In genomic region chr5:39132128-39132447, GRCh38 we compare ENCODE assay signal across 16 cellular contexts. TPM values are rescaled to one million over a fixed set of nuclear protein-coding genes. Genes with fewer than 3 reads are reported as not detected.
DNase-seq lines count a peak whose midpoint lies in the region; ATAC-seq and TF ChIP-seq lines count a peak whose summit lies in the region.
"Had no signal": no experiment of that assay in that cellular context is flagged by ENCODE, and none has a peak within 500 bp of the region (broad histone marks: within the 10 kb centered on the region; RNA-seq: fewer than 3 reads in every experiment).

No MANE protein-coding gene starts in this region.

- peaks cover 3% of the 10 kb centered on the region for H3K9me3 Mint-ChIP-seq in Calu3 (ENCODE audit: low read depth, unreplicated experiment)
- H3K9me3 Mint-ChIP-seq in activated T-helper 17 cell treated with anti-CD3 and anti-CD28 coated beads, Interleukin-2, amount 50 U/mL, for 72 hours, result no peaks in the 10 kb centered on the region
- H3K9me3 Mint-ChIP-seq in effector memory CD8-positive, alpha-beta T cell, result no peaks in the 10 kb centered on the region
- H3K9me3 Mint-ChIP-seq: activated CD4-positive, alpha-beta T cell treated with anti-CD3 and anti-CD28 coated beads, Interleukin-2, amount 10 ng/mL, durations not matched to agents 7 days and 5 days had no signal

- no peak for ATAC-seq in activated T-helper 17 cell treated with anti-CD3 and anti-CD28 coated beads, Interleukin-2, amount 50 U/mL, for 72 hours (replicated peaks)
- ATAC-seq in HG02588 (IDR thresholded peaks at IDR 0.05; ENCODE audit: unreplicated experiment), result no peak
- no peak for ATAC-seq in effector memory CD8-positive, alpha-beta T cell (replicated peaks)
- ATAC-seq: left colon, mucosa of descending colon had no signal

- no peak overlapping the region for H3K4me3 Mint-ChIP-seq in Calu3 (ENCODE audit: low read depth, unreplicated experiment)
- H3K4me3 Mint-ChIP-seq in activated T-helper 17 cell treated with anti-CD3 and anti-CD28 coated beads, Interleukin-2, amount 50 U/mL, for 72 hours, result peak overlapping the region; percentile 17
- no peak overlapping the region for H3K4me3 Mint-ChIP-seq in effector memory CD8-positive, alpha-beta T cell
- H3K4me3 Mint-ChIP-seq: activated CD4-positive, alpha-beta T cell treated with anti-CD3 and anti-CD28 coated beads, Interleukin-2, amount 10 ng/mL, durations not matched to agents 7 days and 5 days had no signal

- H3K27ac Mint-ChIP-seq in Calu3 (ENCODE audit: unreplicated experiment), result peak overlapping the region; percentile 5
- H3K27ac Mint-ChIP-seq in activated T-helper 17 cell treated with anti-CD3 and anti-CD28 coated beads, Interleukin-2, amount 50 U/mL, for 72 hours, result peak overlapping the region; percentile 71
- peak overlapping the region in 1 of 2 donors; percentile 14 for H3K27ac Mint-ChIP-seq in effector memory CD8-positive, alpha-beta T cell
- H3K27ac Mint-ChIP-seq: activated CD4-positive, alpha-beta T cell treated with anti-CD3 and anti-CD28 coated beads, Interleukin-2, amount 10 ng/mL, durations not matched to agents 7 days and 5 days had no signal

- intact Hi-C loops in Calu3 (cut with micrococcal nuclease; ENCODE audit: unreplicated experiment), result no loop called here
- intact Hi-C loops in head of caudate nucleus (cut with DNase I), result no loop called here

- CTCF ChIA-PET in Calu3 (lab: Charles Lee), result interaction anchor here (0.6 kb wide), 1 partner anchor 1399 kb away, joined by 5 read pairs; no protein-coding TSS in a partner anchor

- H3K4me1 Mint-ChIP-seq in Calu3 (ENCODE audit: low read depth, unreplicated experiment), result peaks cover 25% of the 10 kb centered on the region
- peaks cover 15% of the 10 kb centered on the region for H3K4me1 Mint-ChIP-seq in activated T-helper 17 cell treated with anti-CD3 and anti-CD28 coated beads, Interleukin-2, amount 50 U/mL, for 72 hours
- H3K4me1 Mint-ChIP-seq in effector memory CD8-positive, alpha-beta T cell (ENCODE audit: low read depth in 2 of 2), result peaks cover 0 to 34% of the 10 kb centered on the region in 2 donors

- H3K36me3 Mint-ChIP-seq in Calu3 (ENCODE audit: insufficient read depth, unreplicated experiment), result peaks cover 20% of the 10 kb centered on the region
- H3K36me3 Mint-ChIP-seq in activated T-helper 17 cell treated with anti-CD3 and anti-CD28 coated beads, Interleukin-2, amount 50 U/mL, for 72 hours (ENCODE audit: low read depth), result peaks cover 96% of the 10 kb centered on the region
- peaks cover 82% of the 10 kb centered on the region for H3K36me3 Mint-ChIP-seq in effector memory CD8-positive, alpha-beta T cell (ENCODE audit: insufficient read depth)

- TF ChIP-seq CTCF in Calu3 (IDR thresholded peaks at IDR 0.05; ENCODE audit: unreplicated experiment), result no peak

- BruUV-seq in Calu3 (replicated peaks; lab: Mats Ljungman, UMichigan), result no TSS peak

- no peaks in the 10 kb centered on the region for H3K27me3 Mint-ChIP-seq in Calu3 (ENCODE audit: unreplicated experiment)
- no peaks in the 10 kb centered on the region for H3K27me3 Mint-ChIP-seq in activated T-helper 17 cell treated with anti-CD3 and anti-CD28 coated beads, Interleukin-2, amount 50 U/mL, for 72 hours
- no peaks in the 10 kb centered on the region for H3K27me3 Mint-ChIP-seq in effector memory CD8-positive, alpha-beta T cell
- H3K27me3 Mint-ChIP-seq: activated CD4-positive, alpha-beta T cell treated with anti-CD3 and anti-CD28 coated beads, Interleukin-2, amount 10 ng/mL, durations not matched to agents 7 days and 5 days had no signal

- DNase-seq in Calu3, result no peak
- DNase-seq in head of caudate nucleus, result peak in 37 of 42 donors; percentile 2 to 71 (median 40)
- peak; percentile 5 for DNase-seq in occipital lobe (lab: John Stamatoyannopoulos, UW)
- no peak for DNase-seq in activated CD8-positive, alpha-beta memory T cell treated with anti-CD3 and anti-CD28 coated beads, Interleukin-2, amount 50 U/mL, for 4 hours
- no peak for DNase-seq in effector memory CD8-positive, alpha-beta T cell
- DNase-seq: activated CD4-positive, alpha-beta T cell treated with anti-CD3 and anti-CD28 coated beads, Interleukin-2, amount 10 ng/mL, durations not matched to agents 7 days and 5 days; left colon; mucosa of descending colon; NCI-H1092; NCI-H2029 treated with DMSO at 0.1 percent for 48 hours; NCI-H446; RPMI8226; stimulated activated CD8-positive, alpha-beta memory T cell treated with anti-CD3 and anti-CD28 coated beads, Interleukin-4, amount 100 ng/mL, for 48 hours; SW 1271 had no signal

RNA-seq across cellular contexts. Expression of gene RICTOR, which starts 57.9 kb away (rescaled TPM):
- 41.1 and 47.1 TPM in 2 replicates for total RNA-seq in Calu3 (2022)
- total RNA-seq in activated T-helper 17 cell treated with anti-CD3 and anti-CD28 coated beads, Interleukin-2, amount 50 U/mL, for 72 hours, result 10 to 100 TPM; 35.1 to 84.8 TPM
- 87.3 TPM for total RNA-seq in occipital lobe

Comparison
In these comparisons a context has a peak if more than half of its experiments do, and no peak if none do; other contexts are left out.
1. DNase-seq: peak in head of caudate nucleus (37 of 42) and occipital lobe (single experiment); none in Calu3 (single experiment), activated CD8-positive, alpha-beta memory T cell treated with anti-CD3 and anti-CD28 coated beads, Interleukin-2, amount 50 U/mL, for 4 hours (single experiment) and effector memory CD8-positive, alpha-beta T cell (0 of 3).